Comparison of ENCODE assay signal across 8 cellular contexts in genomic region chr14:74018029-74018703, GRCh38. TPM values are rescaled to one million over a fixed set of nuclear protein-coding genes. Genes with fewer than 3 reads are reported as not detected.
DNase-seq lines count a peak whose midpoint lies in the region; ATAC-seq lines count a peak whose summit lies in the region.

No MANE protein-coding gene starts in this region.

- CTCF ChIA-PET in activated CD4-positive, alpha-beta T cell treated with anti-CD3 and anti-CD28 coated beads for 36 hours (lab: Charles Lee) = interaction anchor here (0.6 to 1.1 kb wide), 2 partner anchors 65 to 601 kb away, joined by 3 to 4 read pairs; no protein-coding TSS in a partner anchor

- POLR2A ChIA-PET in activated CD4-positive, alpha-beta T cell treated with anti-CD3 and anti-CD28 coated beads for 36 hours (lab: Charles Lee) = interaction anchor here (0.5 to 0.7 kb wide), 3 partner anchors 11 to 342 kb away, joined by 5 to 6 read pairs (median 5); no protein-coding TSS in a partner anchor

- H3K27ac Mint-ChIP-seq in activated CD4-positive, alpha-beta T cell treated with anti-CD3 and anti-CD28 coated beads for 36 hours = peak overlapping the region; percentile 93
- peak overlapping the region; percentile 95 for H3K27ac Mint-ChIP-seq in activated T-helper 17 cell treated with anti-CD3 and anti-CD28 coated beads, Interleukin-2, amount 50 U/mL, for 72 hours

- DNase-seq in activated CD4-positive, alpha-beta T cell treated with anti-CD3 and anti-CD28 coated beads for 36 hours = peak; percentile 11
- DNase-seq in activated CD4-positive, alpha-beta T cell treated with anti-CD3 and anti-CD28 coated beads, Interleukin-2, amount 50 U/mL, for 48 hours = no peak
- DNase-seq in HT-29 (ENCODE audit: low spot score) (peak; percentile 59), germinal center (ENCODE audit: low spot score) (peak; percentile 15), pons (ENCODE audit: low spot score) (peak; percentile 22), DMS153 treated with DMSO at 0.1 percent for 48 hours (lab: John Stamatoyannopoulos, UW; ENCODE audit: unreplicated experiment) (no peak), cerebellar nuclear complex (lab: John Stamatoyannopoulos, UW) (no peak)

- no peaks in the 10 kb centered on the region for H3K36me3 Mint-ChIP-seq in activated CD4-positive, alpha-beta T cell treated with anti-CD3 and anti-CD28 coated beads for 36 hours (ENCODE audit: low read depth)
- peaks cover 8% of the 10 kb centered on the region for H3K36me3 Mint-ChIP-seq in activated T-helper 17 cell treated with anti-CD3 and anti-CD28 coated beads, Interleukin-2, amount 50 U/mL, for 72 hours (ENCODE audit: low read depth)

- no peaks in the 10 kb centered on the region for H3K27me3 Mint-ChIP-seq in activated CD4-positive, alpha-beta T cell treated with anti-CD3 and anti-CD28 coated beads for 36 hours
- H3K27me3 Mint-ChIP-seq in activated T-helper 17 cell treated with anti-CD3 and anti-CD28 coated beads, Interleukin-2, amount 50 U/mL, for 72 hours = no peaks in the 10 kb centered on the region

- intact Hi-C loops in activated CD4-positive, alpha-beta T cell treated with anti-CD3 and anti-CD28 coated beads for 36 hours (cut with DNase I, micrococcal nuclease) = loop anchor here (2.0 to 10.0 kb wide), 6 partner anchors 67 to 695 kb away; partner anchors contain the start of genes AREL1 (in 1 of the 2), COQ6 (in 1 of the 2), DNAL1 (in 1 of the 2) and FAM161B (in 1 of the 2)

- H3K4me3 Mint-ChIP-seq in activated CD4-positive, alpha-beta T cell treated with anti-CD3 and anti-CD28 coated beads for 36 hours = peak overlapping the region; percentile 80
- peak overlapping the region; percentile 96 for H3K4me3 Mint-ChIP-seq in activated T-helper 17 cell treated with anti-CD3 and anti-CD28 coated beads, Interleukin-2, amount 50 U/mL, for 72 hours

- peaks cover 12% of the 10 kb centered on the region for H3K4me1 Mint-ChIP-seq in activated CD4-positive, alpha-beta T cell treated with anti-CD3 and anti-CD28 coated beads for 36 hours
- peaks cover 7% of the 10 kb centered on the region for H3K4me1 Mint-ChIP-seq in activated T-helper 17 cell treated with anti-CD3 and anti-CD28 coated beads, Interleukin-2, amount 50 U/mL, for 72 hours

- H3K9me3 Mint-ChIP-seq in activated CD4-positive, alpha-beta T cell treated with anti-CD3 and anti-CD28 coated beads for 36 hours (ENCODE audit: low read depth) = no peaks in the 10 kb centered on the region
- no peaks in the 10 kb centered on the region for H3K9me3 Mint-ChIP-seq in activated T-helper 17 cell treated with anti-CD3 and anti-CD28 coated beads, Interleukin-2, amount 50 U/mL, for 72 hours

- ATAC-seq in activated CD4-positive, alpha-beta T cell treated with anti-CD3 and anti-CD28 coated beads for 36 hours = peak; percentile 59
- ATAC-seq in activated T-helper 17 cell treated with anti-CD3 and anti-CD28 coated beads, Interleukin-2, amount 50 U/mL, for 72 hours (replicated peaks) = peak; percentile 60

RNA-seq across cellular contexts. Expression of gene ENTPD5, which starts 0.9 kb away (rescaled TPM):
- total RNA-seq in activated CD4-positive, alpha-beta T cell treated with anti-CD3 and anti-CD28 coated beads for 36 hours = 10 to 100 TPM in 1 of 2 experiments, 1 to 10 TPM in 1; 8.7 to 10.0 TPM
- total RNA-seq in HT-29 (2014; rRNA removed; shearing (Covaris generic)) = 11.3 and 11.4 TPM in 2 replicates
- total RNA-seq in activated T-helper 17 cell treated with anti-CD3 and anti-CD28 coated beads, Interleukin-2, amount 50 U/mL, for 72 hours = 10 to 100 TPM in 1 of 2 donors, 1 to 10 TPM in 1; 5.6 to 10.4 TPM

RNA-seq across cellular contexts. Expression of gene BBOF1, which starts 1.0 kb away (rescaled TPM):
- total RNA-seq in activated CD4-positive, alpha-beta T cell treated with anti-CD3 and anti-CD28 coated beads for 36 hours = 1 to 10 TPM; 1.9 to 2.1 TPM
- total RNA-seq in HT-29 (2014; rRNA removed; shearing (Covaris generic)) = 0.05 and 0.50 TPM in 2 replicates
- total RNA-seq in activated T-helper 17 cell treated with anti-CD3 and anti-CD28 coated beads, Interleukin-2, amount 50 U/mL, for 72 hours = 1 to 10 TPM in 1 of 2 donors, under 1 TPM in 1; 0.91 to 1.2 TPM

Comparison
In these comparisons a context has a peak if more than half of its experiments do, and no peak if none do; other contexts are left out.
1. DNase-seq: peak in activated CD4-positive, alpha-beta T cell treated with anti-CD3 and anti-CD28 coated beads for 36 hours (single experiment), HT-29 (single experiment), germinal center (single experiment) and pons (single experiment); none in activated CD4-positive, alpha-beta T cell treated with anti-CD3 and anti-CD28 coated beads, Interleukin-2, amount 50 U/mL, for 48 hours (0 of 2), DMS153 treated with DMSO at 0.1 percent for 48 hours (single experiment) and cerebellar nuclear complex (0 of 2).